20 cellular contexts compared by ENCODE assay signal in the genomic region with DNA sequence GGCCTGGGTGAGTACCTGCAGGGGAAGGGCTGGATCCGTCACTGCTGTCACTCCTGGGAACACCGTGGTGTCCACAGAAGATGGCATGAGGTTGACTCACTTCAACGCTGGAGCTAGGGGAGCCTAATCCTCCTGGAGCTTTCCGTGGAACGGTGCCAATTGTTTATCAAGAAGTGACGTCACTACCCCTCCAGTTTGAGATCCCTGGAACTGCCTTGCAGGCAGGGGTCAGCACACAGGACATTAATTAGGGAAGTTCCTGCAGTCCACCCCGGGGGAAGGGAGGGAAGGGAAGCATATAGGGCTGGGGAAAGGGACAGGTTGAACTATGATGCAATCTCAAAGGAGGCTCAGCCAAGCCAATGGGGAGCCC.
DNase-seq lines count a peak whose midpoint lies in the region; ATAC-seq, FAIRE-seq and TF ChIP-seq lines count a peak whose summit lies in the region.
"Had no signal": no experiment of that assay in that cellular context is flagged by ENCODE, and none has a peak within 500 bp of the region (broad histone marks: within the 10 kb centered on the region; RNA-seq: fewer than 3 reads in every experiment).

No MANE protein-coding gene starts in this region.

- no peak overlapping the region for H2BK120ac ChIP-seq in neuronal stem cell (ENCODE audit: low read depth, low read length)

- TF ChIP-seq POLR2A in K562 (conservative IDR thresholded peaks at IDR 0.05), result no peak

- POLR2A ChIA-PET in K562 (lab: Yijun Ruan, JAX), result no interaction called here

- H3K18ac ChIP-seq in neuronal stem cell (ENCODE audit: low read length), result peak overlapping the region; percentile 16

- H3K79me1 ChIP-seq in neuronal stem cell (ENCODE audit: low read depth, low read length), result no peaks in the 10 kb centered on the region

- H4K91ac ChIP-seq in neuronal stem cell (ENCODE audit: low read depth, low read length, poor library complexity), result no peak overlapping the region

- CTCF ChIA-PET in K562 (lab: Yijun Ruan, JAX; ENCODE audit: low intra/inter-chr PET ratio), result no interaction called here

- H4K8ac ChIP-seq in neuronal stem cell (ENCODE audit: low read depth, low read length), result no peak overlapping the region

- H3K9me3 ChIP-seq in heart right ventricle (no peaks in the 10 kb centered on the region), left ventricle myocardium inferior (replicated peaks) (peaks cover 10% of the 10 kb centered on the region), K562 (replicated peaks; ENCODE audit: control insufficient read depth, insufficient read depth, low read depth, low read length) (no peaks in the 10 kb centered on the region), neuronal stem cell (replicated peaks in 1 of 2; ENCODE audit: control insufficient read depth in 2 of 2, insufficient read depth in 1 of 2, low read depth in 1 of 2, low read length in 2 of 2) (no peaks in the 10 kb centered on the region)
- H3K9me3 ChIP-seq: BLaER1, Caco-2, HAP-1 had no signal

- no peaks in the 10 kb centered on the region for H4K20me1 ChIP-seq in K562 (replicated peaks; ENCODE audit: control insufficient read depth, insufficient read depth, low read length)
- H4K20me1 ChIP-seq: BLaER1 had no signal

- H2BK12ac ChIP-seq in neuronal stem cell (ENCODE audit: low read length), result no peak overlapping the region

- H3K9ac ChIP-seq in K562 (ENCODE audit: insufficient read depth in 1 of 2, low read depth in 2 of 2, low read length in 2 of 2) (no peak overlapping the region), neuronal stem cell (ENCODE audit: low read depth, low read length, poor library complexity) (no peak overlapping the region)
- H3K9ac ChIP-seq: BLaER1 had no signal

- no peak for TF ChIP-seq EP300 in K562 (IDR thresholded peaks at IDR 0.05; ENCODE audit: low read length)

- no peak overlapping the region for H3K27ac ChIP-seq in heart right ventricle
- H3K27ac ChIP-seq in left ventricle myocardium inferior (replicated peaks), result no peak overlapping the region
- H3K27ac ChIP-seq in K562 (ENCODE audit: extremely low read depth, low read depth, low read length), result no peak overlapping the region
- H3K27ac ChIP-seq in neuronal stem cell (replicated peaks; ENCODE audit: low read length), result no peak overlapping the region
- H3K27ac ChIP-seq: BLaER1, HL-60 had no signal

- H2AFZ ChIP-seq in K562 (ENCODE audit: low read depth, low read length) (no peak overlapping the region), neuronal stem cell (ENCODE audit: low read length) (no peak overlapping the region)

- no peaks in the 10 kb centered on the region for H3K79me2 ChIP-seq in K562 (ENCODE audit: control insufficient read depth, insufficient read depth, low read length)

- H2BK5ac ChIP-seq in neuronal stem cell (ENCODE audit: low read length), result no peak overlapping the region

- H3K36me3 ChIP-seq in heart right ventricle (no peaks in the 10 kb centered on the region), left ventricle myocardium inferior (no peaks in the 10 kb centered on the region), K562 (ENCODE audit: control insufficient read depth, insufficient read depth, low read length) (no peaks in the 10 kb centered on the region), neuronal stem cell (replicated peaks in 1 of 2; ENCODE audit: control insufficient read depth in 2 of 2, insufficient read depth in 2 of 2, low read length in 2 of 2) (no peaks in the 10 kb centered on the region)
- H3K36me3 ChIP-seq: BLaER1, HAP-1 had no signal

- H3K14ac ChIP-seq in neuronal stem cell (ENCODE audit: low read length), result no peak overlapping the region

- DNase-seq in DMS53 (lab: John Stamatoyannopoulos, UW) (peak; percentile 18), DMS53 treated with DMSO at 0.1 percent for 48 hours (lab: John Stamatoyannopoulos, UW; ENCODE audit: unreplicated experiment) (no peak), heart right ventricle (no peak), left ventricle myocardium inferior (no peak), K562 (ENCODE audit: extremely low read depth in 1 of 4, low spot score in 3 of 4) (no peak), neuronal stem cell (ENCODE audit: low spot score) (no peak), NOMO-1 (lab: John Stamatoyannopoulos, UW; ENCODE audit: unreplicated experiment in 2 of 2) (no peak)
- DNase-seq: 8988T; AML-193; Caco-2; CD8-positive, alpha-beta memory T cell; DMS79 treated with DMSO at 0.1 percent for 48 hours; GDM1; HFFc6 had no signal

- WGBS in heart right ventricle, 2 donors, result 29 to 37% methylated on average over 7 of the region's 7 CpGs
- WGBS in K562 (ENCODE audit: insufficient coverage, low coverage, missing lambda C conversion rate), result 0% methylated on average over 2 of the region's 7 CpGs
- WGBS in neuronal stem cell (ENCODE audit: extremely low coverage in 2 of 2, insufficient read length in 2 of 2, insufficient replicate concordance in 1 of 2), 2 donors, result no CpG with 5 or more reads among the region's 7 CpGs

- H3K27me3 ChIP-seq in heart right ventricle (peaks cover 0 to 29% (median 0%) of the 10 kb centered on the region in 7 donors), left ventricle myocardium inferior (ENCODE audit: low read depth) (peaks cover 67% of the 10 kb centered on the region), K562 (ENCODE audit: control insufficient read depth in 2 of 2, insufficient read depth in 2 of 2, low read length in 2 of 2) (no peaks in the 10 kb centered on the region; a peak in 1 of 5 replicates), neuronal stem cell (ENCODE audit: control insufficient read depth in 3 of 3, insufficient read depth in 3 of 3, low read depth in 1 of 3, low read length in 3 of 3) (no peaks in the 10 kb centered on the region)
- H3K27me3 ChIP-seq: BLaER1 had no signal

- H3K4me1 ChIP-seq in heart right ventricle (no peaks in the 10 kb centered on the region), left ventricle myocardium inferior (no peaks in the 10 kb centered on the region), K562 (replicated peaks in 1 of 2; ENCODE audit: control insufficient read depth in 2 of 2, insufficient read depth in 2 of 2, low read length in 2 of 2) (no peaks in the 10 kb centered on the region), neuronal stem cell (ENCODE audit: control insufficient read depth in 2 of 2, insufficient read depth in 1 of 2, low read depth in 1 of 2, low read length in 2 of 2) (peaks cover 0 to 1% of the 10 kb centered on the region in 2 donors)
- H3K4me1 ChIP-seq: BLaER1, Caco-2, HAP-1 had no signal

- no peak for TF ChIP-seq RAD21 in K562 (CRISPR knock-in tag; conservative IDR thresholded peaks at IDR 0.05 in 1 of 2, IDR thresholded peaks at IDR 0.05 in 1 of 2)

- H3K9me1 ChIP-seq in K562 (ENCODE audit: control insufficient read depth, insufficient read depth, low read length), result no peaks in the 10 kb centered on the region

- H3K4me3 ChIP-seq in heart right ventricle (no peak overlapping the region), left ventricle myocardium inferior (no peak overlapping the region), K562 (no peak overlapping the region), neuronal stem cell (ENCODE audit: low read length in 2 of 2) (no peak overlapping the region)
- H3K4me3 ChIP-seq: BLaER1, HAP-1 had no signal

- FAIRE-seq in K562 (lab: Jason Lieb, UNC), result no peak
- FAIRE-seq: GM12892, H1 had no signal

- BruUV-seq in K562 (replicated peaks; lab: Mats Ljungman, UMichigan), result no TSS peak

- no peak overlapping the region for H3K4ac ChIP-seq in neuronal stem cell (ENCODE audit: low read length)

- ATAC-seq in heart right ventricle (peak in 5 of 8 donors; percentile 22 to 56 (median 27)), K562 (no peak), HG03196 (IDR thresholded peaks at IDR 0.05; ENCODE audit: unreplicated experiment) (no peak)

- H2BK15ac ChIP-seq in neuronal stem cell (ENCODE audit: low read length), result no peak overlapping the region

- intact Hi-C loops in heart right ventricle (cut with DNase I) (loop anchor here in 2 of 10 donors (10.0 kb wide), 2 partner anchors 443 to 653 kb away; no protein-coding TSS in a partner anchor), left ventricle myocardium inferior (cut with micrococcal nuclease) (no loop called here), K562 (cut with micrococcal nuclease) (no loop called here)

- TF ChIP-seq CTCF in heart right ventricle (IDR thresholded peaks at IDR 0.05) (no peak), left ventricle myocardium inferior (IDR thresholded peaks at IDR 0.05; ENCODE audit: borderline replicate concordance) (no peak), K562 (IDR thresholded peaks at IDR 0.05 in 2 of 3, conservative IDR thresholded peaks at IDR 0.05 in 1 of 3; ENCODE audit: insufficient read depth in 2 of 3, low read depth in 1 of 3, low read length in 3 of 3) (no peak)

- H3K4me2 ChIP-seq in K562 (ENCODE audit: insufficient read depth, low read length), result no peak overlapping the region
- H3K4me2 ChIP-seq in neuronal stem cell (ENCODE audit: insufficient read depth, low read length, poor library complexity, severe bottlenecking), result no peak overlapping the region
- H3K4me2 ChIP-seq: BLaER1 had no signal

- peak overlapping the region; percentile 19 for H2AK5ac ChIP-seq in neuronal stem cell (ENCODE audit: low read depth, low read length)

- in situ Hi-C loops in K562 (cut with MboI), result no loop called here

- H3K23ac ChIP-seq in neuronal stem cell (ENCODE audit: low read depth, low read length, poor library complexity), result no peak overlapping the region

TF ChIP-seq in K562, 482 proteins besides CTCF, POLR2A, EP300 and RAD21 (continues in another document):
- TF ChIP-seq SNAPC5 (CRISPR knock-in tag; IDR thresholded peaks at IDR 0.05) (no peak), ZNF57 (CRISPR knock-in tag; IDR thresholded peaks at IDR 0.05) (no peak), ATF1 (CRISPR knock-in tag; IDR thresholded peaks at IDR 0.05) (no peak), ATF1 (tag; IDR thresholded peaks at IDR 0.05) (0 out of 2 replicates have a peak, but pooled peaks have one; percentile 24), ATF3 (IDR thresholded peaks at IDR 0.05) (peak; percentile 13; the same call in 1 of the 2 replicates), ATF3 (CRISPR knock-in tag; conservative IDR thresholded peaks at IDR 0.05) (no peak)

Comparison
In these comparisons a context has a peak if more than half of its experiments do, and no peak if none do; other contexts are left out.
1. ATAC-seq: peak in heart right ventricle (5 of 8); none in K562 (single experiment) and HG03196 (single experiment).